ENCODE assay signal across 8 cellular contexts in the genomic region with DNA sequence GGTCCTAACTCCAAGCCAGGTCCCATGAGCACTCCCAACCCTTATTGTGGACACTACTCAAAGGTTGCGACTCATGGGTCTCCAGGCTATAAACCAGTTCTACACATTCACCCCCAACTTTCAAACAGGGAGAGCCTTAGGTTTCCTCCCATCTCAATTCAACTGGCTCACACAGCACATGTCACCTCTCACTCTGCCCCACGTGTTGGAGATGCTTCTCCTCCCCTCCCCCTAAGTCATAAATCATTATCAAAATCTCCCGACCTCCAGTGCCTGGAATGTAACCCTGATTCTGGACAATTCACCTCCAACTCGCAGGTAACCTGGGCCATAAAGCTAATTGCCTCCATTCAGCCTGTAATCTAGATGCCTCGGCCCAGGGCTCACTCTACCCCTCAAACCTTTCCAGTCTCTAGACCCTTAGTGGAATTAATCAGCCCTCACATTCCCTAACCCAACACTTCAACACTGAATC. TPM values are rescaled to one million over a fixed set of nuclear protein-coding genes. Genes with fewer than 3 reads are reported as not detected.
DNase-seq lines count a peak whose midpoint lies in the region; ATAC-seq and TF ChIP-seq lines count a peak whose summit lies in the region.

No MANE protein-coding gene starts in this region.

- no peaks in the 10 kb centered on the region for H3K9me3 ChIP-seq in HUES64 (ENCODE audit: insufficient read depth, low read depth, low read length)
- no peaks in the 10 kb centered on the region for H3K9me3 ChIP-seq in heart right ventricle

- H3K4me3 ChIP-seq in HUES64 (ENCODE audit: low read length) (peak overlapping the region; percentile 71), heart right ventricle (peak overlapping the region; percentile 60 to 98 (median 87))

- ATAC-seq in heart right ventricle (peak in 4 of 8 donors; percentile 2 to 5 (median 2)), sciatic nerve (peak; percentile 9), HG03025 (IDR thresholded peaks at IDR 0.05; ENCODE audit: low FRiP score, unreplicated experiment) (no peak), GM19467 (IDR thresholded peaks at IDR 0.05; ENCODE audit: unreplicated experiment) (no peak)

- H3K4me1 ChIP-seq in HUES64 (ENCODE audit: insufficient read depth, low read length) (peaks cover 4% of the 10 kb centered on the region; the same call in 1 of the 2 replicates), heart right ventricle (peaks cover 3 to 67% (median 37%) of the 10 kb centered on the region in 9 donors)

- 19% methylated on average over 5 of the region's 5 CpGs for WGBS in HUES64
- 9 to 11% methylated on average over 5 of the region's 5 CpGs for WGBS in heart right ventricle, 2 donors

- TF ChIP-seq CTCF in heart right ventricle (IDR thresholded peaks at IDR 0.05) = no peak

- H3K9ac ChIP-seq in HUES64 (ENCODE audit: low read depth, low read length) = peak overlapping the region; percentile 68

- DNase-seq in COLO668 (lab: John Stamatoyannopoulos, UW; ENCODE audit: unreplicated experiment) = peak; percentile 49
- DNase-seq in activated T-cell treated with anti-CD3 and anti-CD28 coated beads, Interleukin-2, amount 50 U/mL, for 48 hours = peak; percentile 43 to 48
- DNase-seq in heart right ventricle = no peak
- no peak for DNase-seq in sciatic nerve (ENCODE audit: low spot score)
- DNase-seq in NCI-H1048 (lab: John Stamatoyannopoulos, UW) = no peak

- H3K36me3 ChIP-seq in HUES64 (ENCODE audit: insufficient read depth, low read length) = peaks cover 21% of the 10 kb centered on the region
- peaks cover 0 to 41% (median 0%) of the 10 kb centered on the region in 9 donors for H3K36me3 ChIP-seq in heart right ventricle

- H3K27me3 ChIP-seq in HUES64 (ENCODE audit: insufficient read depth, low read length) (no peaks in the 10 kb centered on the region), heart right ventricle (no peaks in the 10 kb centered on the region)

- H3K27ac ChIP-seq in HUES64 (ENCODE audit: low read depth, low read length) (no peak overlapping the region), heart right ventricle (peak overlapping the region; percentile 2 to 94 (median 86))

- intact Hi-C loops in heart right ventricle (cut with DNase I) (loop anchor here in 2 of 10 donors (5.0 kb wide), 2 partner anchors 69 to 89 kb away; no protein-coding TSS in a partner anchor), sciatic nerve (cut with DNase I) (no loop called here)

RNA-seq across cellular contexts. Expression of a gene that starts 0.6 kb away (rescaled TPM):
- 101 TPM for polyA plus RNA-seq in HUES64 (2013, experiment 1 of 2)
- polyA plus RNA-seq in HUES64 (2013, experiment 2 of 2) = 94.8 TPM
- 100 to 1,000 TPM in 9 of 10 donors, 10 to 100 TPM in 1; 93.3 to 154 (median 111) TPM for total RNA-seq in heart right ventricle
- 100 to 1,000 TPM; 175 to 305 TPM for polyA plus RNA-seq in heart right ventricle
- 111 TPM for total RNA-seq in sciatic nerve

RNA-seq across cellular contexts. Expression of a gene that starts 44.9 kb away (rescaled TPM):
- polyA plus RNA-seq in HUES64 (2013, experiment 1 of 2) = 1.00 TPM
- 1.1 TPM for polyA plus RNA-seq in HUES64 (2013, experiment 2 of 2)
- 1 to 10 TPM; 1.5 to 6.9 (median 3.1) TPM for total RNA-seq in heart right ventricle
- polyA plus RNA-seq in heart right ventricle = 1 to 10 TPM; 1.1 to 1.2 TPM
- 12.4 TPM for total RNA-seq in sciatic nerve

Comparison
In these comparisons a context has a peak if more than half of its experiments do, and no peak if none do; other contexts are left out.
1. DNase-seq: peak in COLO668 (single experiment) and activated T-cell treated with anti-CD3 and anti-CD28 coated beads, Interleukin-2, amount 50 U/mL, for 48 hours (2 of 2); none in heart right ventricle (0 of 2), sciatic nerve (single experiment) and NCI-H1048 (single experiment).